In the genomic region with DNA sequence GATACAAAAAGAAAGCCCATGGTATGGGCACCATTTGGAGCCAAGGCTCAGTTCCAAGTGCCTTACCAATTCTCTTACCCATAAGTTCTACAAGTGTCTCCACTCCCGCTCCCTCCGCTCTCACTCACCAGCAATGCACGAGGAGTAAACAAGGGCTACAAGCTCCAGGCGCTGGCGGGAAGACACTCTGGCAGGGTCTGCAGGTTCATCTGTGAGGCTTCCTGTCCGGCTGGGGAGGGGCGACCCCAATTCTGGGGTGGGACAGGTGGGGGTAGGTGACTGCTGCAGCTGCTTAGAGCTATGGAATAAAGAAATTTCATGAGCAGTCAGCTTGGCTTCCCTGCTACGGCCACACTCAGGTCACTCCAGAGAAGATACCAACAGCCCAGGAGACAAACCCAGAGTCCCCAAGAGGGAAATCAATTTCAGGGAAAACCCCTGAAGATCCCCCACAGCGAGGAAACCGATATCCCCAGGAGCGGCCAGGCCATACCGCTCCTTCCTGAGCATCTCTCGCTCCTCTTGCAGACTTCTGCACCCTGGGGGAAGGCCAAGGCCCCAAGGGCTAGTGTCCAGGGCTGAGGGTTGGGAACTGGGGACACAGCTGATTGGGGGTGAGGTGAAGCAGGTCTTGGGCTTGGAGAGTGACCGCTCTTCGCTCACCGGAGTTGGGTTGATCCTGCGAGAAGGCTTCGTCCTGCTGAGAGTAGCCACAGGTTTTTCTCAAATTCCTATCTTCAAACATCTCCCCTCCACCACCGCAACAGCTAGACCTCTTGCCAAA, we compare ENCODE assay signal across 8 cellular contexts. TPM values are rescaled to one million over a fixed set of nuclear protein-coding genes. Genes with fewer than 3 reads are reported as not detected.
DNase-seq lines count a peak whose midpoint lies in the region; ATAC-seq and TF ChIP-seq lines count a peak whose summit lies in the region.

No MANE protein-coding gene starts in this region.

- peak overlapping the region; percentile 91 for H3K9ac ChIP-seq in SK-N-SH

- TF ChIP-seq CTCF in SK-N-SH (IDR thresholded peaks at IDR 0.05), result no peak

- DNase-seq in SK-N-SH (no peak), SW 1271 (lab: John Stamatoyannopoulos, UW) (no peak)
- no peak for DNase-seq in stimulated activated naive CD8-positive, alpha-beta T cell treated with anti-CD3 and anti-CD28 coated beads, Interleukin-15, amount 100 ng/mL, for 72 hours
- no peak for DNase-seq in effector CD8-positive, alpha-beta T cell (lab: John Stamatoyannopoulos, UW)

- H3K27ac Mint-ChIP-seq in activated T-helper 17 cell treated with anti-CD3 and anti-CD28 coated beads, Interleukin-2, amount 50 U/mL, for 72 hours, result peak overlapping the region; percentile 71
- H3K27ac Mint-ChIP-seq in stimulated activated naive CD8-positive, alpha-beta T cell treated with anti-CD3 and anti-CD28 coated beads, Interleukin-15, amount 100 ng/mL, for 72 hours, result peak overlapping the region; percentile 64 to 93

- no peaks in the 10 kb centered on the region for H3K4me1 Mint-ChIP-seq in activated T-helper 17 cell treated with anti-CD3 and anti-CD28 coated beads, Interleukin-2, amount 50 U/mL, for 72 hours
- H3K4me1 Mint-ChIP-seq in stimulated activated naive CD8-positive, alpha-beta T cell treated with anti-CD3 and anti-CD28 coated beads, Interleukin-15, amount 100 ng/mL, for 72 hours, result peaks cover 33% of the 10 kb centered on the region

- H4K20me1 ChIP-seq in SK-N-SH (ENCODE audit: insufficient read depth), result no peaks in the 10 kb centered on the region

- peaks cover 0 to 21% of the 10 kb centered on the region in 2 experiments; a peak in 2 of 4 replicates for H3K4me1 ChIP-seq in SK-N-SH (ENCODE audit: control insufficient read depth in 1 of 2, insufficient read depth in 2 of 2, low read depth in 1 of 2, low read length in 1 of 2)

- H3K36me3 ChIP-seq in SK-N-SH (replicated peaks in 1 of 2; ENCODE audit: control insufficient read depth in 1 of 2, insufficient read depth in 2 of 2, low read length in 1 of 2), result peaks cover 21 to 34% of the 10 kb centered on the region in 2 experiments

- POLR2A ChIA-PET in SK-N-SH (lab: Yijun Ruan, JAX), result no interaction called here

- H3K9me3 ChIP-seq in SK-N-SH (no peaks in the 10 kb centered on the region), iPS-18c (ENCODE audit: control insufficient read depth, insufficient read depth, low read length) (no peaks in the 10 kb centered on the region)

- no peaks in the 10 kb centered on the region for H3K9me2 ChIP-seq in SK-N-SH

- no peak overlapping the region; a peak in 1 of 4 replicates for H3K27ac ChIP-seq in SK-N-SH (ENCODE audit: low read depth in 2 of 2, low read length in 1 of 2)

- 80% methylated on average over 14 of the region's 19 CpGs for WGBS in SK-N-SH (ENCODE audit: low lambda C conversion rate)

- H3K27me3 ChIP-seq in SK-N-SH (ENCODE audit: insufficient read depth), result no peaks in the 10 kb centered on the region

- CTCF ChIA-PET in SK-N-SH (lab: Yijun Ruan, JAX), result interaction anchor here (1.2 to 3.1 kb wide), 3 partner anchors 13 to 192 kb away, joined by 3 to 17 read pairs (median 9); no protein-coding TSS in a partner anchor

- no peak for ATAC-seq in SK-N-SH treated with all-trans-retinoic acid at 6 μM for 48 hours
- ATAC-seq in activated T-helper 17 cell treated with anti-CD3 and anti-CD28 coated beads, Interleukin-2, amount 50 U/mL, for 72 hours (replicated peaks), result no peak
- ATAC-seq in stimulated activated naive CD8-positive, alpha-beta T cell treated with anti-CD3 and anti-CD28 coated beads, Interleukin-15, amount 100 ng/mL, for 72 hours, result no peak
- ATAC-seq in GM21423 (IDR thresholded peaks at IDR 0.05; ENCODE audit: unreplicated experiment), result no peak

- H3K27me3 Mint-ChIP-seq in activated T-helper 17 cell treated with anti-CD3 and anti-CD28 coated beads, Interleukin-2, amount 50 U/mL, for 72 hours, result no peaks in the 10 kb centered on the region
- H3K27me3 Mint-ChIP-seq in stimulated activated naive CD8-positive, alpha-beta T cell treated with anti-CD3 and anti-CD28 coated beads, Interleukin-15, amount 100 ng/mL, for 72 hours, result no peaks in the 10 kb centered on the region

- no peak for TF ChIP-seq RAD21 in SK-N-SH (IDR thresholded peaks at IDR 0.05; ENCODE audit: low read length)

- H3K4me3 ChIP-seq in SK-N-SH (ENCODE audit: low read depth in 2 of 2, low read length in 1 of 2), result peak overlapping the region; percentile 88 to 89
- H3K4me3 ChIP-seq in iPS-18c (ENCODE audit: insufficient read depth, low read depth, low read length), result peak overlapping the region; percentile 91

- peak overlapping the region; percentile 97 for H3K4me2 ChIP-seq in SK-N-SH

- peaks cover 46% of the 10 kb centered on the region for H3K36me3 Mint-ChIP-seq in activated T-helper 17 cell treated with anti-CD3 and anti-CD28 coated beads, Interleukin-2, amount 50 U/mL, for 72 hours (ENCODE audit: low read depth)

- no peak for TF ChIP-seq EP300 in SK-N-SH (IDR thresholded peaks at IDR 0.05; ENCODE audit: borderline replicate concordance in 1 of 2, low read depth in 1 of 2, low read length in 1 of 2)

- peaks cover 27% of the 10 kb centered on the region for H3K79me2 ChIP-seq in SK-N-SH (ENCODE audit: insufficient read depth)

- peak overlapping the region; percentile 72 for H3K4me3 Mint-ChIP-seq in activated T-helper 17 cell treated with anti-CD3 and anti-CD28 coated beads, Interleukin-2, amount 50 U/mL, for 72 hours
- H3K4me3 Mint-ChIP-seq in stimulated activated naive CD8-positive, alpha-beta T cell treated with anti-CD3 and anti-CD28 coated beads, Interleukin-15, amount 100 ng/mL, for 72 hours, result peak overlapping the region; percentile 78 to 88

- no peaks in the 10 kb centered on the region for H3K9me3 Mint-ChIP-seq in activated T-helper 17 cell treated with anti-CD3 and anti-CD28 coated beads, Interleukin-2, amount 50 U/mL, for 72 hours
- no peaks in the 10 kb centered on the region for H3K9me3 Mint-ChIP-seq in stimulated activated naive CD8-positive, alpha-beta T cell treated with anti-CD3 and anti-CD28 coated beads, Interleukin-15, amount 100 ng/mL, for 72 hours

- peaks cover 5% of the 10 kb centered on the region for H3F3A ChIP-seq in SK-N-SH (replicated peaks; ENCODE audit: insufficient read depth)

- H2AFZ ChIP-seq in SK-N-SH (ENCODE audit: low read depth), result no peak overlapping the region

TF ChIP-seq in SK-N-SH, 30 proteins besides CTCF, POLR2A, EP300 and RAD21 (continues in another document):
- TF ChIP-seq FOXM1 (IDR thresholded peaks at IDR 0.05; ENCODE audit: low read depth), result no peak
- no peak for TF ChIP-seq CHD2 (IDR thresholded peaks at IDR 0.05; ENCODE audit: low read length, partially characterized antibody)
- TF ChIP-seq TEAD4 (IDR thresholded peaks at IDR 0.05; ENCODE audit: borderline replicate concordance, insufficient read depth), result no peak
- TF ChIP-seq MXI1 (IDR thresholded peaks at IDR 0.05; ENCODE audit: low read depth, low read length), result no peak
- TF ChIP-seq GABPA (IDR thresholded peaks at IDR 0.05; ENCODE audit: low read depth), result no peak
- no peak for TF ChIP-seq JUND (IDR thresholded peaks at IDR 0.05)
- TF ChIP-seq RFX5 (IDR thresholded peaks at IDR 0.05; ENCODE audit: low read length), result no peak
- TF ChIP-seq ELF1 (IDR thresholded peaks at IDR 0.05), result no peak
- TF ChIP-seq SIN3A (IDR thresholded peaks at IDR 0.05; ENCODE audit: borderline replicate concordance, low read depth, low read length), result no peak
- no peak for TF ChIP-seq POLR2AphosphoS5 (IDR thresholded peaks at IDR 0.05; ENCODE audit: low read depth, low read length)
- TF ChIP-seq, protein P1, sequence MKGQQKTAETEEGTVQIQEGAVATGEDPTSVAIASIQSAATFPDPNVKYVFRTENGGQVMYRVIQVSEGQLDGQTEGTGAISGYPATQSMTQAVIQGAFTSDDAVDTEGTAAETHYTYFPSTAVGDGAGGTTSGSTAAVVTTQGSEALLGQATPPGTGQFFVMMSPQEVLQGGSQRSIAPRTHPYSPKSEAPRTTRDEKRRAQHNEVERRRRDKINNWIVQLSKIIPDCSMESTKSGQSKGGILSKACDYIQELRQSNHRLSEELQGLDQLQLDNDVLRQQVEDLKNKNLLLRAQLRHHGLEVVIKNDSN (IDR thresholded peaks at IDR 0.05; ENCODE audit: borderline replicate concordance, low read depth), result no peak

TF ChIP-seq in SK-N-SH treated with all-trans-retinoic acid at 6 μM for 48 hours, 23 proteins besides CTCF, POLR2A, EP300 and RAD21 (continues in another document):
- TF ChIP-seq SNAI2 (CRISPR knock-in tag; IDR thresholded peaks at IDR 0.05) (no peak), ZC3H10 (CRISPR knock-in tag; IDR thresholded peaks at IDR 0.05) (no peak), OSR1 (CRISPR knock-in tag; IDR thresholded peaks at IDR 0.05) (no peak), ZFP3 (CRISPR knock-in tag; IDR thresholded peaks at IDR 0.05) (no peak), ISL1 (CRISPR knock-in tag; IDR thresholded peaks at IDR 0.05) (no peak), ESRRG (CRISPR knock-in tag; IDR thresholded peaks at IDR 0.05) (no peak), TCF4 (CRISPR knock-in tag; IDR thresholded peaks at IDR 0.05; ENCODE audit: borderline replicate concordance) (no peak), PPARA (CRISPR knock-in tag; IDR thresholded peaks at IDR 0.05; ENCODE audit: borderline replicate concordance) (no peak)
- TF ChIP-seq, protein P2, sequence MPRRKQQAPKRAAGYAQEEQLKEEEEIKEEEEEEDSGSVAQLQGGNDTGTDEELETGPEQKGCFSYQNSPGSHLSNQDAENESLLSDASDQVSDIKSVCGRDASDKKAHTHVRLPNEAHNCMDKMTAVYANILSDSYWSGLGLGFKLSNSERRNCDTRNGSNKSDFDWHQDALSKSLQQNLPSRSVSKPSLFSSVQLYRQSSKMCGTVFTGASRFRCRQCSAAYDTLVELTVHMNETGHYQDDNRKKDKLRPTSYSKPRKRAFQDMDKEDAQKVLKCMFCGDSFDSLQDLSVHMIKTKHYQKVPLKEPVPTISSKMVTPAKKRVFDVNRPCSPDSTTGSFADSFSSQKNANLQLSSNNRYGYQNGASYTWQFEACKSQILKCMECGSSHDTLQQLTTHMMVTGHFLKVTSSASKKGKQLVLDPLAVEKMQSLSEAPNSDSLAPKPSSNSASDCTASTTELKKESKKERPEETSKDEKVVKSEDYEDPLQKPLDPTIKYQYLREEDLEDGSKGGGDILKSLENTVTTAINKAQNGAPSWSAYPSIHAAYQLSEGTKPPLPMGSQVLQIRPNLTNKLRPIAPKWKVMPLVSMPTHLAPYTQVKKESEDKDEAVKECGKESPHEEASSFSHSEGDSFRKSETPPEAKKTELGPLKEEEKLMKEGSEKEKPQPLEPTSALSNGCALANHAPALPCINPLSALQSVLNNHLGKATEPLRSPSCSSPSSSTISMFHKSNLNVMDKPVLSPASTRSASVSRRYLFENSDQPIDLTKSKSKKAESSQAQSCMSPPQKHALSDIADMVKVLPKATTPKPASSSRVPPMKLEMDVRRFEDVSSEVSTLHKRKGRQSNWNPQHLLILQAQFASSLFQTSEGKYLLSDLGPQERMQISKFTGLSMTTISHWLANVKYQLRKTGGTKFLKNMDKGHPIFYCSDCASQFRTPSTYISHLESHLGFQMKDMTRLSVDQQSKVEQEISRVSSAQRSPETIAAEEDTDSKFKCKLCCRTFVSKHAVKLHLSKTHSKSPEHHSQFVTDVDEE (CRISPR knock-in tag; IDR thresholded peaks at IDR 0.05), result no peak

RNA-seq across cellular contexts. Expression of gene CDAN1, which starts 1.4 kb away (rescaled TPM):
- 6.2 and 9.7 TPM in 2 replicates for polyA plus RNA-seq in SK-N-SH (2012; rRNA removed)
- 2.9 and 4.2 TPM in 2 replicates for polyA plus RNA-seq in SK-N-SH (2012; cell fraction: cytosol; rRNA removed)
- polyA plus RNA-seq in SK-N-SH (2012; cell fraction: nucleus; rRNA removed), result 16.4 and 18.2 TPM in 2 replicates
- 10 to 100 TPM; 20.4 to 23.7 TPM for total RNA-seq in activated T-helper 17 cell treated with anti-CD3 and anti-CD28 coated beads, Interleukin-2, amount 50 U/mL, for 72 hours
